ENCODE assay signal across 9 cellular contexts in the genomic region with DNA sequence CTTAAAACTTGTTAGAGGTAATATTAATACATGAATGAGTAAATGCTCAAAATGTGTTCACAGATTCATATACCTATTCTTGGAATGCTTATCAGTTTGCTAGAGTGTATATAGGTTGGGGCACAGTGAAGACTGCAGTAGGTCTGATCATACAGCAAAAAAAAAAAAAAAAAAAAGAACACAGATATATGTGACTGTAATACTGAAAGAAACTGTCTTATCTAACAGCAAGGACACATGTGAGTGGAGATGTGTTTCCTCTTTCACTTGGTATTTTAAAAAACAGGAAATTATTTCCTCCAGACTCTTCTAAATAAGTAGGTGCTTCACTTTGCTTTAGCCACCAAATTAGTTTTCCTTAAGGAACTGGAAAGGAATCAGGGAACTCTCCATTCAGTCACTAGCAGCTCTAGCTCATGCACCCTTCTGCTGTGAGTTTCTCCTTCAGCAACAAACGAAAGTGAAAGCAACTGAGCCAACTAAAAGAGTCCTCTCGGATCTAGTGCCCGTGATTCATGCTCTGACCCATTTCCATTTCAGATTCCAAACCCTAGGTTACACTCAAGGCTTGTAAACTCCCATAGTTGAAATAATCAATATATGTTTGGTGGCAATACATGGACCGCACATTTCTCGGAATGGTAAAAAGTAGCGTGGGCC.
DNase-seq lines count a peak whose midpoint lies in the region; ATAC-seq, FAIRE-seq and TF ChIP-seq lines count a peak whose summit lies in the region.
"Had no signal": no experiment of that assay in that cellular context is flagged by ENCODE, and none has a peak within 500 bp of the region (broad histone marks: within the 10 kb centered on the region; RNA-seq: fewer than 3 reads in every experiment).

No MANE protein-coding gene starts in this region.

- H3K36me3 ChIP-seq in BLaER1 (no peaks in the 10 kb centered on the region), pancreas (no peaks in the 10 kb centered on the region)
- H3K36me3 ChIP-seq: heart left ventricle had no signal

- 69 to 80% methylated on average over 6 of the region's 6 CpGs for WGBS in pancreas, 2 donors

- peaks cover 7% of the 10 kb centered on the region; the same call in 1 of the 2 replicates for H3K4me1 ChIP-seq in BLaER1
- H3K4me1 ChIP-seq in pancreas = no peaks in the 10 kb centered on the region

- H3K27ac ChIP-seq in BLaER1 (peak overlapping the region; percentile 58; the same call in 1 of the 2 replicates), dorsolateral prefrontal cortex (peak overlapping the region in 3 of 59 donors; percentile 28 to 55 (median 33)), pancreas (no peak overlapping the region)

- TF ChIP-seq CTCF in dorsolateral prefrontal cortex (IDR thresholded peaks at IDR 0.05 in 54 of 56, conservative IDR thresholded peaks at IDR 0.05 in 2 of 56; ENCODE audit: low read depth in 1 of 56, partially characterized antibody in 56 of 56) (no peak), pancreas (IDR thresholded peaks at IDR 0.05) (no peak)

- DNase-seq in RPMI8226 (peak; percentile 64), dorsolateral prefrontal cortex (no peak), pancreas (no peak), DMS79 (lab: John Stamatoyannopoulos, UW) (no peak), NCI-H187 (lab: John Stamatoyannopoulos, UW) (no peak)

- ATAC-seq in GM19025 (IDR thresholded peaks at IDR 0.05; ENCODE audit: low read depth, unreplicated experiment) (peak; percentile 75), HG03342 (IDR thresholded peaks at IDR 0.05; ENCODE audit: unreplicated experiment) (peak; percentile 93), pancreas (peak in 3 of 4 donors; percentile 59 to 66 (median 60))

- no peaks in the 10 kb centered on the region for H3K9me3 ChIP-seq in BLaER1
- H3K9me3 ChIP-seq in pancreas = no peaks in the 10 kb centered on the region
- H3K9me3 ChIP-seq: heart left ventricle had no signal

- FAIRE-seq in pancreas (lab: Jason Lieb, UNC) = no peak

- H3K9ac ChIP-seq in BLaER1 = 0 out of 2 replicates have a peak overlapping the region, but pooled peaks have one; percentile 48

- H3K27me3 ChIP-seq in BLaER1 (no peaks in the 10 kb centered on the region), dorsolateral prefrontal cortex (no peaks in the 10 kb centered on the region), pancreas (no peaks in the 10 kb centered on the region)
- H3K27me3 ChIP-seq: heart left ventricle had no signal

- peak overlapping the region; percentile 56 for H3K4me2 ChIP-seq in BLaER1

- intact Hi-C loops in dorsolateral prefrontal cortex (cut with DNase I) = no loop called here
- intact Hi-C loops in pancreas (cut with DNase I) = no loop called here

- H3K4me3 ChIP-seq in BLaER1 (peak overlapping the region; percentile 31; the same call in 1 of the 2 replicates), dorsolateral prefrontal cortex (peak overlapping the region in 40 of 59 donors; percentile 0 to 57 (median 28)), pancreas (no peak overlapping the region)

- H4K20me1 ChIP-seq in BLaER1 = no peaks in the 10 kb centered on the region

Comparison
In these comparisons a context has a peak if more than half of its experiments do, and no peak if none do; other contexts are left out.
1. H3K4me3 ChIP-seq: peak in BLaER1 (single experiment) and dorsolateral prefrontal cortex (40 of 59); none in pancreas (0 of 4).
2. Peak in every context shown above with its lines, with median percentiles within 50 percentile points of each other: ATAC-seq.